7 cellular contexts compared by ENCODE assay signal in the genomic region with DNA sequence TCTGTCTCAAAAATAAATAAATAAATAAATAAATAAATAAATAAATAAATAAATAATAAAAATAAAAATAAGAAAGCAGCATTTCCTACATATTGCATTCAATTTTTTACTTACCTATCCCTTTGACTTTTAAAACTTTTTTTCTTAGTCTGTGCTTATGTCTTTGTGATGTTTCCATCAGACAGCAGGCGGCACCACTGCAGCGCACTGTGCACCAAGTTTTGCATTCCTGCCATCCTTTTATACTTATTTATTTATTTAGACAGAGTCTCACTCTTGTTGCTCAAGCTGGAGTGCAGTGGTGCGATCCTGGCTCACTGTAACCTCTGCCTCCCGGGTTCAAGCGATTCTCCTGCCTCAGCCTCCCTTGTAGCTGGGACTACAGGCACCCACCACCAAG.
DNase-seq lines count a peak whose midpoint lies in the region; TF ChIP-seq lines count a peak whose summit lies in the region.
"Not testable (repeated sequence)": the region's sequence is repeated elsewhere in the genome, so short reads cannot be mapped to it uniquely, and the experiment has no call there.

No MANE protein-coding gene starts in this region.

- CTCF ChIA-PET in HEK293 (lab: Yijun Ruan, JAX), result not testable (repeated sequence)

- not testable (repeated sequence) for H3K9me3 ChIP-seq in HEK293 (ENCODE audit: control insufficient read depth, insufficient read depth, low read depth, low read length)

- in situ Hi-C loops in SK-MEL-5 (cut with HindIII; ENCODE audit: low pct_unique_long_range_greater_than_20kb, low sequenced_read_pairs), result not testable (repeated sequence)

- H3K9me3 Mint-ChIP-seq in type B pancreatic cell, result not testable (repeated sequence)

- H3K36me3 Mint-ChIP-seq in type B pancreatic cell, result not testable (repeated sequence)

- not testable (repeated sequence) for H3K27ac ChIP-seq in HEK293 (ENCODE audit: extremely low read depth, low read depth, low read length)

- H3K27me3 Mint-ChIP-seq in type B pancreatic cell, result not testable (repeated sequence)

- not testable (repeated sequence) for H3K36me3 ChIP-seq in HEK293 (ENCODE audit: control insufficient read depth in 2 of 2, insufficient read depth in 1 of 2, low read length in 2 of 2)

- H3K4me3 Mint-ChIP-seq in type B pancreatic cell, result not testable (repeated sequence)

- not testable (repeated sequence) for H3K4me1 ChIP-seq in HEK293 (ENCODE audit: control insufficient read depth, insufficient read depth, low read length)

- not testable (repeated sequence) for TF ChIP-seq POLR2A in NB4 (IDR thresholded peaks at IDR 0.05; ENCODE audit: extremely low read depth, insufficient read length)

- POLR2A ChIA-PET in HEK293 (lab: Yijun Ruan, JAX), result not testable (repeated sequence)

- TF ChIP-seq CTCF in GM12865 (IDR thresholded peaks at IDR 0.05; ENCODE audit: insufficient read depth, low read depth, low read length, missing control alignments) (peak; percentile 5), epithelial cell of proximal tubule (conservative IDR thresholded peaks at IDR 0.05; ENCODE audit: low read depth, low read length) (peak; percentile 13), type B pancreatic cell (conservative IDR thresholded peaks at IDR 0.05) (peak; percentile 27)
- TF ChIP-seq CTCF in HEK293 (tag by site-specific recombination; IDR thresholded peaks at IDR 0.05); NB4 (IDR thresholded peaks at IDR 0.05; ENCODE audit: low read depth, low read length): not testable (repeated sequence)

- H3K27ac Mint-ChIP-seq in type B pancreatic cell, result not testable (repeated sequence)

- DNase-seq in GM12865 (ENCODE audit: low read depth) (peak; percentile 8), NB4 (ENCODE audit: low read depth) (peak; percentile 1), SK-MEL-5 (ENCODE audit: low read depth, low spot score) (peak; percentile 57), amniotic epithelial cell (ENCODE audit: low read depth) (peak; percentile 16)
- DNase-seq in epithelial cell of proximal tubule (ENCODE audit: low read depth); type B pancreatic cell (ENCODE audit: extremely low spot score, unreplicated experiment): not testable (repeated sequence)

- not testable (repeated sequence) for H3K4me1 Mint-ChIP-seq in type B pancreatic cell (ENCODE audit: unreplicated experiment)

- not testable (repeated sequence) for H3K4me3 ChIP-seq in GM12865 (ENCODE audit: low read depth, low read length); HEK293 (ENCODE audit: low read depth, low read length); NB4 (ENCODE audit: low read depth, low read length); epithelial cell of proximal tubule (ENCODE audit: low read depth, low read length)

TF ChIP-seq in HEK293, 187 proteins besides CTCF, POLR2A, EP300 and RAD21:
- peak; percentile 14; the same call in 1 of the 2 replicates for TF ChIP-seq ZNF426 (tag by site-specific recombination; IDR thresholded peaks at IDR 0.05)
